In genomic region chr5:55039843-55040242, GRCh38 we compare ENCODE assay signal across 1 cellular context.
TF ChIP-seq lines count a peak whose summit lies in the region.

No MANE protein-coding gene starts in this region.

TF ChIP-seq in SK-N-SH treated with all-trans-retinoic acid at 6 μM for 48 hours, 23 proteins besides CTCF, POLR2A, EP300 and RAD21 (continued from another document):
- TF ChIP-seq TSHZ2 (CRISPR knock-in tag; IDR thresholded peaks at IDR 0.05) (no peak), PPARA (CRISPR knock-in tag; IDR thresholded peaks at IDR 0.05; ENCODE audit: borderline replicate concordance) (no peak), ZFP30 (CRISPR knock-in tag; IDR thresholded peaks at IDR 0.05) (no peak), CSDC2 (CRISPR knock-in tag; IDR thresholded peaks at IDR 0.05) (no peak), POU6F1 (CRISPR knock-in tag; IDR thresholded peaks at IDR 0.05; ENCODE audit: borderline replicate concordance, low read depth) (no peak)
TF ChIP-seq in SK-N-SH treated with all-trans-retinoic acid at 6 μM for 48 hours: peak in this region for 0.
